ENCODE assay signal across 8 cellular contexts in the genomic region with DNA sequence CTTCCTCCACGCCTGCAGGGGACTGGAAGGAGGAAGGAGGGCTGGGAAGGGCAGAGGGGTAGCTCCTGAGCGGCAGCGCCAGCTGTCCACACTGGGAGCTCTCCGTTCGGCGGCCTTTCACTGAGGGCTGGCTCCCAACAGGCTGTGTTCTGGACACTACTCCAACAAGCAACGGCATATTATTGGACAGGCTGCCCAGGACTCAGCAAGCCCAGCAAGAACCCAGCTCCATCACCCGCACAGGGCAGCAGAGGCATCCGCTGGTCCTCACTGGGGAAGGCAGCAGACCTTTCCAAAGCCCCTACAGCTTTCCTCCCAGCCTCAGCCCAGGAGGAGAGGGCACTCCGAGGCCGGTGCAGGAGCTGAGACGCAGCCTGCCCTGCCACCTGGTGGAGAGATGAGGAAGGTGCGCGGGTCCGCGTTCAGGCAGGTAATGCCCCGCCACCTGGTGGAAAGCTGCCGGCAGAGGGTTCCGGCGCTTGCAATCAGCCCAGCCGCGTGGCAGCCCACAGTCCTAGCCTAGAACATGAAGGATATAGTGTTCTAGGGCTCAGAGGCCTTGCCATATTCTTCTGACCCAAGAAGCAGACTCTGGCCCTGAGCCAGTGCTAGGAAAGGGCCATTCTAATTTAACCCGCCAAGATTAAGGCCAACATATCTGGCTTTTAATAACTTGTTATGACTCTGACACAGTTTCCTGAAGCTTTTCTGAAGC.
DNase-seq lines count a peak whose midpoint lies in the region; TF ChIP-seq lines count a peak whose summit lies in the region.

No MANE protein-coding gene starts in this region.

- peak; percentile 91 for DNase-seq in G401 (ENCODE audit: low spot score)
- peak; percentile 79 for DNase-seq in H4 (ENCODE audit: low spot score)
- peak; percentile 93 for DNase-seq in LoVo (ENCODE audit: low spot score)
- DNase-seq in RPMI8226: peak; percentile 88
- DNase-seq in activated T-helper 9 cell treated with anti-CD3 and anti-CD28 coated beads, Interleukin-2, amount 50 U/mL, for 16 hours (ENCODE audit: low read depth): peak; percentile 77
- peak; percentile 64 for DNase-seq in fibroblast of villous mesenchyme (ENCODE audit: low read depth)
- peak; percentile 67 for DNase-seq in occipital lobe (lab: John Stamatoyannopoulos, UW)
- peak; percentile 88 for DNase-seq in superior temporal gyrus (ENCODE audit: extremely low spot score)

- H3K4me3 ChIP-seq in fibroblast of villous mesenchyme (ENCODE audit: low read depth, low read length): no peak overlapping the region

- in situ Hi-C loops in G401 (cut with HindIII; ENCODE audit: low sequenced_read_pairs): no loop called here

- peak; percentile 99 for TF ChIP-seq CTCF in fibroblast of villous mesenchyme (IDR thresholded peaks at IDR 0.05; ENCODE audit: insufficient read depth, low read depth, low read length)
